Comparison of ENCODE assay signal across 14 cellular contexts in the genomic region with DNA sequence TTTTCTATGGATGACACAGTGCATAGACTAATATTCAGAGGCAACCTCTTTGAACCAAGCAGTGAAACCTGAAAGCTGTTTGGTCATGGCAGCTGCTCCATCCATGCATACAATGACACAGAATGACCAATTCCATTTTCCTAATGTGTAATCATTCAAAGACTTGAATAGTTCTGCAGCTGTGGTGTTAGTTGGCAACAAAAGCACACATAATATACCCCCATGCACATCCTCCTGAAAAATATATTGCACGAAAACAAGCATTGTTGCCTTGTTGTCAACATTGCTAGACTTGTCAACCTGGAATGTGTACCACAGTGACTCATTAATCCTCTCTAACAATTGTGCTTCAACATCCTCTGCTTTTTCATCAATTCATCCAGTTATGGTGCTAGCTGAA.
DNase-seq lines count a peak whose midpoint lies in the region; ATAC-seq and TF ChIP-seq lines count a peak whose summit lies in the region.
"Had no signal": no experiment of that assay in that cellular context is flagged by ENCODE, and none has a peak within 500 bp of the region (broad histone marks: within the 10 kb centered on the region; RNA-seq: fewer than 3 reads in every experiment).

No MANE protein-coding gene starts in this region.

- no peak for DNase-seq in stimulated activated naive B cell treated with anti-CD40 and anti-IgM and Interleukin-4, amounts not matched to agents 10 μg/mL and 1 μg/mL and 100 μg/mL, for 72 hours
- DNase-seq in WTC11 (ENCODE audit: low spot score) = no peak
- no peak for DNase-seq in GM19240 (ENCODE audit: insufficient read length, low spot score)
- no peak for DNase-seq in activated T-helper 1 cell treated with anti-CD3 and anti-CD28 coated beads, Interleukin-12 subunit alpha, Interleukin-12 subunit beta, Interleukin-2, Interleukin-4 antibody, amounts not matched to agents 30 ng/mL and 10 ng/mL and 1 ng/mL, durations not matched to agents 14 hours and 24 hours and 36 hours (ENCODE audit: low spot score)
- DNase-seq: CD4-positive, alpha-beta memory T cell; midbrain; NCI-H1105 treated with DMSO at 0.1 percent for 48 hours; PC-9; stimulated activated CD4-positive, alpha-beta T cell treated with anti-CD3 and anti-CD28 coated beads, Interleukin-12 subunit alpha, Interleukin-12 subunit beta, amount 100 ng/mL, for 4 hours had no signal

- no peaks in the 10 kb centered on the region for H3K9me3 Mint-ChIP-seq in stimulated activated naive B cell treated with anti-CD40 and anti-IgM and Interleukin-4, amounts not matched to agents 10 μg/mL and 1 μg/mL and 100 μg/mL, for 72 hours
- peaks cover 4% of the 10 kb centered on the region; the same call in 1 of the 2 replicates for H3K9me3 Mint-ChIP-seq in WTC11
- no peaks in the 10 kb centered on the region for H3K9me3 Mint-ChIP-seq in activated T-helper 1 cell treated with anti-CD3 and anti-CD28 coated beads, Interleukin-12 subunit alpha, Interleukin-12 subunit beta, Interleukin-2, Interleukin-4 antibody, amounts not matched to agents 30 ng/mL and 10 ng/mL and 1 ng/mL, durations not matched to agents 14 hours and 24 hours and 36 hours
- H3K9me3 Mint-ChIP-seq: activated T-helper 17 cell treated with anti-CD3 and anti-CD28 coated beads, Interleukin-2, amount 50 U/mL, for 72 hours; T-helper 1 cell treated with Interleukin-12 subunit alpha and Interleukin-12 subunit beta and Interleukin-4 antibody, amounts not matched to agents 30 μg/mL and 1 μg/mL, for 36 hours had no signal

- no peak for TF ChIP-seq CTCF in WTC11 (IDR thresholded peaks at IDR 0.05)

- CTCF ChIA-PET in WTC11 (lab: Charles Lee) = no interaction called here

- no peak overlapping the region for H3K27ac Mint-ChIP-seq in stimulated activated naive B cell treated with anti-CD40 and anti-IgM and Interleukin-4, amounts not matched to agents 10 μg/mL and 1 μg/mL and 100 μg/mL, for 72 hours
- no peak overlapping the region for H3K27ac Mint-ChIP-seq in WTC11
- no peak overlapping the region for H3K27ac Mint-ChIP-seq in activated T-helper 1 cell treated with anti-CD3 and anti-CD28 coated beads, Interleukin-12 subunit alpha, Interleukin-12 subunit beta, Interleukin-2, Interleukin-4 antibody, amounts not matched to agents 30 ng/mL and 10 ng/mL and 1 ng/mL, durations not matched to agents 14 hours and 24 hours and 36 hours
- H3K27ac Mint-ChIP-seq: activated T-helper 17 cell treated with anti-CD3 and anti-CD28 coated beads, Interleukin-2, amount 50 U/mL, for 72 hours; CD4-positive, alpha-beta memory T cell; T-helper 1 cell treated with Interleukin-12 subunit alpha and Interleukin-12 subunit beta and Interleukin-4 antibody, amounts not matched to agents 30 μg/mL and 1 μg/mL, for 36 hours had no signal

- no peaks in the 10 kb centered on the region for H3K36me3 Mint-ChIP-seq in stimulated activated naive B cell treated with anti-CD40 and anti-IgM and Interleukin-4, amounts not matched to agents 10 μg/mL and 1 μg/mL and 100 μg/mL, for 72 hours
- no peaks in the 10 kb centered on the region for H3K36me3 Mint-ChIP-seq in WTC11
- no peaks in the 10 kb centered on the region for H3K36me3 Mint-ChIP-seq in activated T-helper 1 cell treated with anti-CD3 and anti-CD28 coated beads, Interleukin-12 subunit alpha, Interleukin-12 subunit beta, Interleukin-2, Interleukin-4 antibody, amounts not matched to agents 30 ng/mL and 10 ng/mL and 1 ng/mL, durations not matched to agents 14 hours and 24 hours and 36 hours (ENCODE audit: low read depth)
- H3K36me3 Mint-ChIP-seq: CD4-positive, alpha-beta memory T cell had no signal

- no peaks in the 10 kb centered on the region for H3K27me3 Mint-ChIP-seq in stimulated activated naive B cell treated with anti-CD40 and anti-IgM and Interleukin-4, amounts not matched to agents 10 μg/mL and 1 μg/mL and 100 μg/mL, for 72 hours
- no peaks in the 10 kb centered on the region for H3K27me3 Mint-ChIP-seq in WTC11 (ENCODE audit: low read depth)
- no peaks in the 10 kb centered on the region for H3K27me3 Mint-ChIP-seq in activated T-helper 1 cell treated with anti-CD3 and anti-CD28 coated beads, Interleukin-12 subunit alpha, Interleukin-12 subunit beta, Interleukin-2, Interleukin-4 antibody, amounts not matched to agents 30 ng/mL and 10 ng/mL and 1 ng/mL, durations not matched to agents 14 hours and 24 hours and 36 hours (ENCODE audit: insufficient read depth)
- H3K27me3 Mint-ChIP-seq: activated T-helper 17 cell treated with anti-CD3 and anti-CD28 coated beads, Interleukin-2, amount 50 U/mL, for 72 hours; CD4-positive, alpha-beta memory T cell had no signal

- POLR2A ChIA-PET in WTC11 (lab: Charles Lee) = no interaction called here

- intact Hi-C loops in activated T-helper 1 cell treated with anti-CD3 and anti-CD28 coated beads, Interleukin-12 subunit alpha, Interleukin-12 subunit beta, Interleukin-2, Interleukin-4 antibody, amounts not matched to agents 30 ng/mL and 10 ng/mL and 1 ng/mL, durations not matched to agents 14 hours and 24 hours and 36 hours (cut with micrococcal nuclease) = no loop called here

- no peak overlapping the region for H3K4me3 Mint-ChIP-seq in stimulated activated naive B cell treated with anti-CD40 and anti-IgM and Interleukin-4, amounts not matched to agents 10 μg/mL and 1 μg/mL and 100 μg/mL, for 72 hours
- H3K4me3 Mint-ChIP-seq in WTC11 = no peak overlapping the region
- no peak overlapping the region for H3K4me3 Mint-ChIP-seq in activated T-helper 1 cell treated with anti-CD3 and anti-CD28 coated beads, Interleukin-12 subunit alpha, Interleukin-12 subunit beta, Interleukin-2, Interleukin-4 antibody, amounts not matched to agents 30 ng/mL and 10 ng/mL and 1 ng/mL, durations not matched to agents 14 hours and 24 hours and 36 hours
- H3K4me3 Mint-ChIP-seq: activated T-helper 17 cell treated with anti-CD3 and anti-CD28 coated beads, Interleukin-2, amount 50 U/mL, for 72 hours; CD4-positive, alpha-beta memory T cell; T-helper 1 cell treated with Interleukin-12 subunit alpha and Interleukin-12 subunit beta and Interleukin-4 antibody, amounts not matched to agents 30 μg/mL and 1 μg/mL, for 36 hours had no signal

- H3K4me1 Mint-ChIP-seq in stimulated activated naive B cell treated with anti-CD40 and anti-IgM and Interleukin-4, amounts not matched to agents 10 μg/mL and 1 μg/mL and 100 μg/mL, for 72 hours = no peaks in the 10 kb centered on the region
- peaks cover 10% of the 10 kb centered on the region for H3K4me1 Mint-ChIP-seq in WTC11
- H3K4me1 Mint-ChIP-seq in activated T-helper 1 cell treated with anti-CD3 and anti-CD28 coated beads, Interleukin-12 subunit alpha, Interleukin-12 subunit beta, Interleukin-2, Interleukin-4 antibody, amounts not matched to agents 30 ng/mL and 10 ng/mL and 1 ng/mL, durations not matched to agents 14 hours and 24 hours and 36 hours (ENCODE audit: low read depth) = no peaks in the 10 kb centered on the region
- H3K4me1 Mint-ChIP-seq: activated T-helper 17 cell treated with anti-CD3 and anti-CD28 coated beads, Interleukin-2, amount 50 U/mL, for 72 hours; CD4-positive, alpha-beta memory T cell had no signal

- ATAC-seq in GM19351 (IDR thresholded peaks at IDR 0.05; ENCODE audit: unreplicated experiment) (peak; percentile 77), HG02763 (IDR thresholded peaks at IDR 0.05; ENCODE audit: unreplicated experiment) (peak; percentile 59), HG03432 (IDR thresholded peaks at IDR 0.05; ENCODE audit: unreplicated experiment) (peak; percentile 78), WTC11 (no peak)
- peak; percentile 39 to 41 for ATAC-seq in stimulated activated naive B cell treated with anti-CD40 and anti-IgM and Interleukin-4, amounts not matched to agents 10 μg/mL and 1 μg/mL and 100 μg/mL, for 72 hours (replicated peaks)
- ATAC-seq: activated T-helper 17 cell treated with anti-CD3 and anti-CD28 coated beads, Interleukin-2, amount 50 U/mL, for 72 hours had no signal

TF ChIP-seq in WTC11, 78 proteins besides CTCF, POLR2A, EP300 and RAD21:
- TF ChIP-seq ZBTB21 (CRISPR knock-in tag; IDR thresholded peaks at IDR 0.05; ENCODE audit: borderline replicate concordance) = no peak
- TF ChIP-seq, protein P1, sequence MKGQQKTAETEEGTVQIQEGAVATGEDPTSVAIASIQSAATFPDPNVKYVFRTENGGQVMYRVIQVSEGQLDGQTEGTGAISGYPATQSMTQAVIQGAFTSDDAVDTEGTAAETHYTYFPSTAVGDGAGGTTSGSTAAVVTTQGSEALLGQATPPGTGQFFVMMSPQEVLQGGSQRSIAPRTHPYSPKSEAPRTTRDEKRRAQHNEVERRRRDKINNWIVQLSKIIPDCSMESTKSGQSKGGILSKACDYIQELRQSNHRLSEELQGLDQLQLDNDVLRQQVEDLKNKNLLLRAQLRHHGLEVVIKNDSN (CRISPR knock-in tag; IDR thresholded peaks at IDR 0.05) = no peak
TF ChIP-seq in WTC11: peak in this region for 0.
